7 cellular contexts compared by ENCODE assay signal in genomic region chr15:76932090-76932966, GRCh38. TPM values are rescaled to one million over a fixed set of nuclear protein-coding genes. Genes with fewer than 3 reads are reported as not detected.
DNase-seq lines count a peak whose midpoint lies in the region; ATAC-seq, FAIRE-seq and TF ChIP-seq lines count a peak whose summit lies in the region.

No MANE protein-coding gene starts in this region.

- H3K9ac ChIP-seq in HepG2 (ENCODE audit: insufficient read depth, low read depth, low read length): peak overlapping the region; percentile 84

- WGBS in HepG2 (ENCODE audit: low lambda C conversion rate): 16% methylated on average over 13 of the region's 20 CpGs
- WGBS in thyroid gland, 2 donors: 18% methylated on average over 17 of the region's 20 CpGs

- intact Hi-C loops in HepG2 (cut with micrococcal nuclease; ENCODE audit: unreplicated experiment) (no loop called here), thyroid gland (cut with DNase I) (no loop called here)

- CTCF ChIA-PET in HepG2 (lab: Yijun Ruan, JAX; ENCODE audit: low intra/inter-chr PET ratio, low total read pairs): no interaction called here

- H3K27ac ChIP-seq in KOPT-K1 (ENCODE audit: low read depth, low read length, poor library complexity, severe bottlenecking) (peak overlapping the region; percentile 64), HepG2 (ENCODE audit: extremely low read length, insufficient read depth, low read length) (peak overlapping the region; percentile 61), thyroid gland (peak overlapping the region; percentile 53 to 69 (median 61))

- TF ChIP-seq EP300 in HepG2 (IDR thresholded peaks at IDR 0.05; ENCODE audit: low read depth in 2 of 2, low read length in 2 of 2) (no peak), HepG2 (CRISPR knock-in tag; IDR thresholded peaks at IDR 0.05; ENCODE audit: borderline replicate concordance) (no peak)

- H3K9me3 ChIP-seq in KOPT-K1 (ENCODE audit: insufficient read depth, low read length, poor library complexity, severe bottlenecking) (no peaks in the 10 kb centered on the region), HepG2 (ENCODE audit: low read length) (no peaks in the 10 kb centered on the region), thyroid gland (no peaks in the 10 kb centered on the region)

- in situ Hi-C loops in HepG2 (cut with HindIII; ENCODE audit: extremely low pct_ligation_motif_present, low pct_unique_long_range_greater_than_20kb): no loop called here

- ATAC-seq in GM18502 (IDR thresholded peaks at IDR 0.05; ENCODE audit: poor library complexity, unreplicated experiment) (peak; percentile 7), HepG2 (peak; percentile 5), HG02798 (IDR thresholded peaks at IDR 0.05; ENCODE audit: poor library complexity, unreplicated experiment) (no peak)

- peak; percentile 37 for FAIRE-seq in HepG2 (lab: Jason Lieb, UNC)

- H3K4me1 ChIP-seq in HepG2 (ENCODE audit: insufficient read depth, low read length): peaks cover 48% of the 10 kb centered on the region
- H3K4me1 ChIP-seq in thyroid gland: peaks cover 25 to 29% of the 10 kb centered on the region in 2 donors

- peak; percentile 31 for DNase-seq in astrocyte of the hippocampus (ENCODE audit: low read depth, low spot score)
- no peak for DNase-seq in HepG2 (ENCODE audit: low spot score)
- DNase-seq in thyroid gland: no peak
- DNase-seq in anterior cingulate cortex (lab: John Stamatoyannopoulos, UW): no peak

- POLR2A ChIA-PET in HepG2 (lab: Yijun Ruan, JAX): interaction anchor here (0.9 to 1.4 kb wide), 2 partner anchors 45 to 487 kb away, joined by 3 to 7 read pairs; no protein-coding TSS in a partner anchor

- H3K36me3 ChIP-seq in KOPT-K1 (ENCODE audit: insufficient read depth, low read length) (peaks cover 42% of the 10 kb centered on the region), HepG2 (replicated peaks in 1 of 2; ENCODE audit: control insufficient read depth in 1 of 2, insufficient read depth in 2 of 2, low read length in 2 of 2) (peaks cover 2 to 9% of the 10 kb centered on the region in 2 experiments; a peak in 3 of 5 replicates), thyroid gland (no peaks in the 10 kb centered on the region)

- no peak for TF ChIP-seq RAD21 in HepG2 (CRISPR knock-in tag; IDR thresholded peaks at IDR 0.05)

- TF ChIP-seq CTCF in HepG2 (CRISPR knock-in tag; IDR thresholded peaks at IDR 0.05): no peak
- no peak for TF ChIP-seq CTCF in thyroid gland (IDR thresholded peaks at IDR 0.05)

- peak overlapping the region; percentile 76 to 89 (median 87) for H3K4me3 ChIP-seq in HepG2 (replicated peaks in 1 of 3; ENCODE audit: insufficient read depth in 1 of 3, low read depth in 2 of 3, low read length in 3 of 3)
- H3K4me3 ChIP-seq in thyroid gland (replicated peaks in 1 of 3): peak overlapping the region; percentile 56 to 77 (median 65)

- H3K79me2 ChIP-seq in HepG2 (ENCODE audit: insufficient read depth, low read length): peaks cover 19% of the 10 kb centered on the region

- no peak overlapping the region for H2AFZ ChIP-seq in HepG2 (ENCODE audit: low read length)

- TF ChIP-seq POLR2A in HepG2 (IDR thresholded peaks at IDR 0.05; ENCODE audit: insufficient read depth in 1 of 2, low read depth in 2 of 2, low read length in 2 of 2): no peak
- no peak for TF ChIP-seq POLR2A in thyroid gland (IDR thresholded peaks at IDR 0.05)

- H3K27me3 ChIP-seq in HepG2 (ENCODE audit: control insufficient read depth in 1 of 2, insufficient read depth in 2 of 2, low read length in 2 of 2) (no peaks in the 10 kb centered on the region; a peak in 1 of 5 replicates), thyroid gland (no peaks in the 10 kb centered on the region)

- peak overlapping the region; percentile 91 for H3K4me2 ChIP-seq in HepG2 (ENCODE audit: low read depth, low read length)

- H4K20me1 ChIP-seq in HepG2 (ENCODE audit: insufficient read depth, low read length): no peaks in the 10 kb centered on the region

- TSS peak; percentile 65 for BruUV-seq in HepG2 (replicated peaks; lab: Mats Ljungman, UMichigan)

TF ChIP-seq in HepG2, 621 proteins besides CTCF, POLR2A, EP300 and RAD21 (continues in another document):
- TF ChIP-seq CREM (IDR thresholded peaks at IDR 0.05): no peak
- no peak for TF ChIP-seq CREM (CRISPR knock-in tag; IDR thresholded peaks at IDR 0.05)
- no peak for TF ChIP-seq ZNF720 (CRISPR knock-in tag; IDR thresholded peaks at IDR 0.05)
- 0 out of 2 replicates have a peak, but pooled peaks have one; percentile 35 for TF ChIP-seq NCOA1 (CRISPR knock-in tag; IDR thresholded peaks at IDR 0.05)
- TF ChIP-seq ZNF772 (CRISPR knock-in tag; IDR thresholded peaks at IDR 0.05): peak; percentile 54; the same call in 1 of the 2 replicates
- TF ChIP-seq HNRNPLL (IDR thresholded peaks at IDR 0.05; ENCODE audit: low read depth, low read length, poor library complexity, severe bottlenecking): no peak
- no peak for TF ChIP-seq MED13 (CRISPR knock-in tag; IDR thresholded peaks at IDR 0.05)
- TF ChIP-seq HOXA5 (CRISPR knock-in tag; IDR thresholded peaks at IDR 0.05): no peak
- peak; percentile 25; the same call in 1 of the 2 replicates for TF ChIP-seq ZNF674 (CRISPR knock-in tag; IDR thresholded peaks at IDR 0.05; ENCODE audit: low read depth)
- TF ChIP-seq, protein P1, sequence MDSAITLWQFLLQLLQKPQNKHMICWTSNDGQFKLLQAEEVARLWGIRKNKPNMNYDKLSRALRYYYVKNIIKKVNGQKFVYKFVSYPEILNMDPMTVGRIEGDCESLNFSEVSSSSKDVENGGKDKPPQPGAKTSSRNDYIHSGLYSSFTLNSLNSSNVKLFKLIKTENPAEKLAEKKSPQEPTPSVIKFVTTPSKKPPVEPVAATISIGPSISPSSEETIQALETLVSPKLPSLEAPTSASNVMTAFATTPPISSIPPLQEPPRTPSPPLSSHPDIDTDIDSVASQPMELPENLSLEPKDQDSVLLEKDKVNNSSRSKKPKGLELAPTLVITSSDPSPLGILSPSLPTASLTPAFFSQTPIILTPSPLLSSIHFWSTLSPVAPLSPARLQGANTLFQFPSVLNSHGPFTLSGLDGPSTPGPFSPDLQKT (CRISPR knock-in tag; IDR thresholded peaks at IDR 0.05; ENCODE audit: borderline replicate concordance): no peak
- no peak for TF ChIP-seq ZNF615 (CRISPR knock-in tag; IDR thresholded peaks at IDR 0.05; ENCODE audit: borderline replicate concordance)
- no peak for TF ChIP-seq SAFB2 (CRISPR knock-in tag; IDR thresholded peaks at IDR 0.05; ENCODE audit: borderline replicate concordance, low read depth)

RNA-seq across cellular contexts. Expression of gene RCN2, which starts 0.8 kb away (rescaled TPM):
- total RNA-seq in HepG2 (2016; rRNA removed; fragmentation: Illumina TruSeq; extraction: Trizol): 62.3 and 89.0 TPM in 2 replicates
- total RNA-seq in HepG2 (2016; cell fraction: cytosol; rRNA removed; fragmentation: Illumina TruSeq; extraction: Trizol; ENCODE audit: low read depth): 38.4 and 44.7 TPM in 2 replicates
- total RNA-seq in HepG2 (2016; cell fraction: insoluble cytoplasmic fraction; rRNA removed; fragmentation: Illumina TruSeq; extraction: Trizol): 61.6 and 95.0 TPM in 2 replicates
- 74.7 and 94.1 TPM in 2 replicates for total RNA-seq in HepG2 (2016; cell fraction: membrane; rRNA removed; fragmentation: Illumina TruSeq; extraction: Trizol)
- 78.6 and 95.6 TPM in 2 replicates for total RNA-seq in HepG2 (2016; cell fraction: nucleus; rRNA removed; fragmentation: Illumina TruSeq; extraction: Trizol)
- polyA plus RNA-seq in HepG2 (2011; rRNA removed): 57.4 and 84.4 TPM in 2 replicates
- 33.0 and 44.7 TPM in 2 replicates for polyA plus RNA-seq in HepG2 (2011; cell fraction: cytosol; rRNA removed)
- polyA plus RNA-seq in HepG2 (2011; cell fraction: nucleus; rRNA removed): 16.7 and 20.6 TPM in 2 replicates
- polyA plus RNA-seq in HepG2 (2012): 42.9 and 56.2 TPM in 2 replicates
- polyA plus RNA-seq in HepG2 (2016; cell fraction: cytosol; fragmentation: Illumina TruSeq; extraction: Trizol; ENCODE audit: low read depth): 79.6 and 84.5 TPM in 2 replicates
- polyA plus RNA-seq in HepG2 (2016; cell fraction: insoluble cytoplasmic fraction; fragmentation: Illumina TruSeq; extraction: Trizol; ENCODE audit: low read depth): 90.9 and 101 TPM in 2 replicates
- 107 and 109 TPM in 2 replicates for polyA plus RNA-seq in HepG2 (2016; cell fraction: membrane; fragmentation: Illumina TruSeq; extraction: Trizol; ENCODE audit: low read depth)
- polyA plus RNA-seq in HepG2 (2016; cell fraction: nucleus; fragmentation: Illumina TruSeq; extraction: Trizol; ENCODE audit: insufficient read depth, low read depth): 183 and 188 TPM in 2 replicates
- polyA minus RNA-seq in HepG2 (2011; rRNA and poly(A)+ RNA removed; ENCODE audit: low replicate concordance): 4.9 and 5.6 TPM in 2 replicates
- polyA minus RNA-seq in HepG2 (2011; cell fraction: cytosol; rRNA and poly(A)+ RNA removed): 27.7 and 30.6 TPM in 2 replicates
- 18.3 and 20.5 TPM in 2 replicates for polyA minus RNA-seq in HepG2 (2011; cell fraction: nucleus; rRNA and poly(A)+ RNA removed)
- total RNA-seq in thyroid gland: 10 to 100 TPM; 44.8 to 64.8 (median 53.4) TPM

RNA-seq across cellular contexts. Expression of gene SCAPER, which starts 27.2 kb away (rescaled TPM):
- total RNA-seq in HepG2 (2016; rRNA removed; fragmentation: Illumina TruSeq; extraction: Trizol) (7.6 and 10.5 TPM in 2 replicates), thyroid gland (10 to 100 TPM; 45.2 to 90.8 (median 63.6) TPM)
- total RNA-seq in HepG2 (2016; cell fraction: cytosol; rRNA removed; fragmentation: Illumina TruSeq; extraction: Trizol; ENCODE audit: low read depth): 6.6 and 9.4 TPM in 2 replicates
- total RNA-seq in HepG2 (2016; cell fraction: insoluble cytoplasmic fraction; rRNA removed; fragmentation: Illumina TruSeq; extraction: Trizol): 8.7 and 9.2 TPM in 2 replicates
- total RNA-seq in HepG2 (2016; cell fraction: membrane; rRNA removed; fragmentation: Illumina TruSeq; extraction: Trizol): 4.7 and 6.7 TPM in 2 replicates
- 25.1 and 30.0 TPM in 2 replicates for total RNA-seq in HepG2 (2016; cell fraction: nucleus; rRNA removed; fragmentation: Illumina TruSeq; extraction: Trizol)
- 4.3 and 4.5 TPM in 2 replicates for polyA plus RNA-seq in HepG2 (2011; rRNA removed)
- polyA plus RNA-seq in HepG2 (2011; cell fraction: cytosol; rRNA removed): 2.7 and 3.3 TPM in 2 replicates
- polyA plus RNA-seq in HepG2 (2011; cell fraction: nucleus; rRNA removed): 2.9 and 6.5 TPM in 2 replicates
- polyA plus RNA-seq in HepG2 (2012): 6.4 and 7.5 TPM in 2 replicates
- 0.32 and 0.43 TPM in 2 replicates for polyA plus RNA-seq in HepG2 (2016; cell fraction: cytosol; fragmentation: Illumina TruSeq; extraction: Trizol; ENCODE audit: low read depth)
- polyA plus RNA-seq in HepG2 (2016; cell fraction: insoluble cytoplasmic fraction; fragmentation: Illumina TruSeq; extraction: Trizol; ENCODE audit: low read depth): 6.7 and 7.6 TPM in 2 replicates
- 0.85 and 2.0 TPM in 2 replicates for polyA plus RNA-seq in HepG2 (2016; cell fraction: membrane; fragmentation: Illumina TruSeq; extraction: Trizol; ENCODE audit: low read depth)
- 6.0 and 6.4 TPM in 2 replicates for polyA plus RNA-seq in HepG2 (2016; cell fraction: nucleus; fragmentation: Illumina TruSeq; extraction: Trizol; ENCODE audit: insufficient read depth, low read depth)
- polyA minus RNA-seq in HepG2 (2011; rRNA and poly(A)+ RNA removed; ENCODE audit: low replicate concordance): 4.5 and 5.0 TPM in 2 replicates
- polyA minus RNA-seq in HepG2 (2011; cell fraction: cytosol; rRNA and poly(A)+ RNA removed): 5.5 and 6.4 TPM in 2 replicates
- 36.1 and 39.0 TPM in 2 replicates for polyA minus RNA-seq in HepG2 (2011; cell fraction: nucleus; rRNA and poly(A)+ RNA removed)
